In the genomic region with DNA sequence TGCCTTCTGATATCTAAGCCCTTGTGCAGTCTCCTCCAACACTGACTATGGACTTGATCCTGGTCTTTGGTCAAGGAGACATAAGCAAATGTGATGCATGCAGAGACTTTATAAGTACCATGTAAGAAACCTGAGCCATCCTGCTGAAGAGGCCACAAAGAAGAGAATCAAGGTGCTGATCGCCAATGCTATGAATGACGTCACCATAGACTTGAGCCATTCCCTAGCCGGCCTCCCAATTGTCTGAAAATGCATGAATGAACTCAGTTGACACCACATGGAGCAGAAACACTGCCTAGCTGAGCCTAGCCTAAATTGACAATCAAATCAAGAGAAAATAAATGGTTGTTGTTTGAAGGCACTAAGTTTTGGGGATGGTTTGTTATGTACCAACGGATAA, we compare ENCODE assay signal across 34 cellular contexts. TPM values are rescaled to one million over a fixed set of nuclear protein-coding genes. Genes with fewer than 3 reads are reported as not detected.
"Had no signal": no experiment of that assay in that cellular context is flagged by ENCODE, and none has a peak within 500 bp of the region (broad histone marks: within the 10 kb centered on the region; RNA-seq: fewer than 3 reads in every experiment).

No MANE protein-coding gene starts in this region.

- H3K9me3 ChIP-seq: adrenal gland had no signal

- H3K27ac ChIP-seq: adrenal gland, ascending aorta, body of pancreas, brain microvascular endothelial cell, breast epithelium, cardiac muscle cell had no signal

- ATAC-seq: activated naive CD4-positive, alpha-beta T cell treated with anti-CD3 and anti-CD28 coated beads, Interleukin-2, amount 50 U/mL, for 72 hours; activated naive CD8-positive, alpha-beta T cell treated with anti-CD3 and anti-CD28 coated beads, Interleukin-2, amount 50 U/mL, for 24 hours; activated T-cell treated with anti-CD3 and anti-CD28 coated beads, Interleukin-2, amount 50 U/mL, for 4 hours; activated T-cell treated with anti-CD3 and anti-CD28 coated beads, Interleukin-2, amount 50 U/mL, for 72 hours; activated T-helper 17 cell treated with anti-CD3 and anti-CD28 coated beads, Interleukin-2, amount 50 U/mL, for 72 hours; body of pancreas had no signal

- H3K4me3 ChIP-seq: adrenal gland, ascending aorta, body of pancreas, breast epithelium, cardiac muscle cell had no signal

- DNase-seq: activated effector memory CD4-positive, alpha-beta T cell treated with anti-CD3 and anti-CD28 coated beads, Interleukin-2, amount 50 U/mL, for 16 hours; activated effector memory CD4-positive, alpha-beta T cell treated with Interleukin-2 at 50 U/mL for 16 hours; activated gamma-delta T cell; activated gamma-delta T cell treated with Interleukin-2 at 50 U/mL for 16 hours; activated naive CD4-positive, alpha-beta T cell; activated naive CD4-positive, alpha-beta T cell treated with anti-CD3 and anti-CD28 coated beads for 36 hours; activated naive CD4-positive, alpha-beta T cell treated with anti-CD3 and anti-CD28 coated beads, Interleukin-2, amount 10 ng/mL, durations not matched to agents 7 days and 5 days; activated naive CD4-positive, alpha-beta T cell treated with anti-CD3 and anti-CD28 coated beads, Interleukin-2, amount 50 U/mL, for 16 hours; activated naive CD4-positive, alpha-beta T cell treated with Interleukin-2 at 50 U/mL for 16 hours; activated naive CD8-positive, alpha-beta T cell treated with anti-CD3 and anti-CD28 coated beads for 36 hours; activated naive CD8-positive, alpha-beta T cell treated with anti-CD3 and anti-CD28 coated beads, Interleukin-2, amount 10 ng/mL, durations not matched to agents 7 days and 5 days; activated naive CD8-positive, alpha-beta T cell treated with anti-CD3 and anti-CD28 coated beads, Interleukin-2, amount 50 U/mL, for 24 hours; activated T-cell treated with anti-CD3 and anti-CD28 coated beads, Interleukin-2, amount 50 U/mL, for 24 hours; activated T-cell treated with anti-CD3 and anti-CD28 coated beads, Interleukin-2, amount 50 U/mL, for 4 hours; activated T-cell treated with anti-CD3 and anti-CD28 coated beads, Interleukin-2, amount 50 U/mL, for 48 hours; activated T-cell treated with anti-CD3 and anti-CD28 coated beads, Interleukin-2, amount 50 U/mL, for 72 hours; adrenal gland; amniotic stem cell; amygdala; anterior cingulate cortex; aorta; body of pancreas; brain microvascular endothelial cell; caudate nucleus; central memory CD4-positive, alpha-beta T cell; cerebellar nuclear complex had no signal

- H3K36me3 ChIP-seq: adrenal gland, ascending aorta, brain microvascular endothelial cell, breast epithelium, cardiac muscle cell had no signal

- H3K4me1 ChIP-seq: adrenal gland, ascending aorta, body of pancreas, breast epithelium had no signal

- FAIRE-seq: astrocyte, bronchial epithelial cell had no signal

- H3K27me3 ChIP-seq: adrenal gland, ascending aorta, body of pancreas, brain microvascular endothelial cell, breast epithelium, cardiac muscle cell had no signal

RNA-seq across cellular contexts. Expression of gene CERS3, which starts 51.9 kb away (rescaled TPM):
- total RNA-seq: adrenal gland, aorta, ascending aorta, astrocyte, cardiac muscle cell, chondrocyte had no signal
- polyA plus RNA-seq: aorta, cardiac muscle cell had no signal
